ENCODE assay signal across 14 cellular contexts in genomic region chr5:143569722-143570567, GRCh38.
"Had no signal": no experiment of that assay in that cellular context is flagged by ENCODE, and none has a peak within 500 bp of the region (broad histone marks: within the 10 kb centered on the region; RNA-seq: fewer than 3 reads in every experiment).

No MANE protein-coding gene starts in this region.

- H3K9me3 ChIP-seq: esophagus squamous epithelium, heart right ventricle, tibial artery, vagina had no signal

- H3K27ac ChIP-seq: esophagus squamous epithelium, foreskin keratinocyte, heart right ventricle, tibial artery, vagina had no signal

- H3K36me3 ChIP-seq: esophagus squamous epithelium, heart right ventricle, tibial artery, vagina had no signal

- H3K4me1 ChIP-seq: esophagus squamous epithelium, foreskin keratinocyte, vagina had no signal

- ATAC-seq: activated CD8-positive, alpha-beta T cell treated with anti-CD3 and anti-CD28 coated beads for 36 hours; activated T-cell treated with anti-CD3 and anti-CD28 coated beads, Interleukin-2, amount 50 U/mL, for 72 hours; foreskin keratinocyte; heart right ventricle; naive thymus-derived CD8-positive, alpha-beta T cell had no signal

- H3K27me3 ChIP-seq: esophagus squamous epithelium, heart right ventricle, tibial artery, vagina had no signal

- FAIRE-seq: astrocyte, kidney had no signal

- DNase-seq: activated CD4-positive, alpha-beta T cell treated with anti-CD3 and anti-CD28 coated beads for 4 hours; activated CD8-positive, alpha-beta memory T cell treated with anti-CD3 and anti-CD28 coated beads, Interleukin-2, amount 50 U/mL, for 4 hours; activated CD8-positive, alpha-beta T cell treated with anti-CD3 and anti-CD28 coated beads for 36 hours; activated T-cell treated with anti-CD3 and anti-CD28 coated beads, Interleukin-2, amount 50 U/mL, for 72 hours; esophagus squamous epithelium; foreskin keratinocyte; heart right ventricle; kidney; naive thymus-derived CD8-positive, alpha-beta T cell; T-helper 9 cell; tibial artery had no signal

- H3K4me3 ChIP-seq: esophagus squamous epithelium, heart right ventricle, lung, tibial artery, vagina had no signal
